In the genomic region with DNA sequence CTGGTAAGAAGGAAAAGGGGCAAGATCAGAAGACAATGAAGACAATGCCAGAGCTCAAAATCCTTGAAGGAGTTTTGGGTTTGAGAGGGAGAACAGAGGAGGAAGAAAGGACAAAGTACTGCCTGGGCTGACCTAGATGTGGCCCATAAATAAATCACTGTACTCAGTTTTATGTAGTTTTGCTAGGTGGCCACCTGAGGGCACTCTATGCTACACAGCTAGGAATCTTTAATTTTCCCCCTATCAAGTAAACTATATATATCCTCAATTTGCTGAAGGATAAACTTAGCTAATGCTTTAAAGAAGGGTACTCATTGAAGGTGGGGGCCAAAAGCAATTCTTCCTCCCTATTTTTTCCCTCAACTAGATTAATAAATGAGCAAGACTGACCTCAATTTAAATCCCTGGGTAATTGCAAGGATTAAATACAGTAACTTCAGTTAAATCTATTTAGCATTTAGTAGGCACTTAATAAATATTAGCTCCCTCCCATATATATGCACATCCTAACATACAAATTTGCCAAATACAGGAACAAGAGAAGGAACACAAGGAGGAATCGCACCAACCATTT, we compare ENCODE assay signal across 2 cellular contexts.
TF ChIP-seq lines count a peak whose summit lies in the region.

No MANE protein-coding gene starts in this region.

TF ChIP-seq in GM23338, 12 proteins besides CTCF, POLR2A, EP300 and RAD21 (continued from another document):
- TF ChIP-seq, protein P1, sequence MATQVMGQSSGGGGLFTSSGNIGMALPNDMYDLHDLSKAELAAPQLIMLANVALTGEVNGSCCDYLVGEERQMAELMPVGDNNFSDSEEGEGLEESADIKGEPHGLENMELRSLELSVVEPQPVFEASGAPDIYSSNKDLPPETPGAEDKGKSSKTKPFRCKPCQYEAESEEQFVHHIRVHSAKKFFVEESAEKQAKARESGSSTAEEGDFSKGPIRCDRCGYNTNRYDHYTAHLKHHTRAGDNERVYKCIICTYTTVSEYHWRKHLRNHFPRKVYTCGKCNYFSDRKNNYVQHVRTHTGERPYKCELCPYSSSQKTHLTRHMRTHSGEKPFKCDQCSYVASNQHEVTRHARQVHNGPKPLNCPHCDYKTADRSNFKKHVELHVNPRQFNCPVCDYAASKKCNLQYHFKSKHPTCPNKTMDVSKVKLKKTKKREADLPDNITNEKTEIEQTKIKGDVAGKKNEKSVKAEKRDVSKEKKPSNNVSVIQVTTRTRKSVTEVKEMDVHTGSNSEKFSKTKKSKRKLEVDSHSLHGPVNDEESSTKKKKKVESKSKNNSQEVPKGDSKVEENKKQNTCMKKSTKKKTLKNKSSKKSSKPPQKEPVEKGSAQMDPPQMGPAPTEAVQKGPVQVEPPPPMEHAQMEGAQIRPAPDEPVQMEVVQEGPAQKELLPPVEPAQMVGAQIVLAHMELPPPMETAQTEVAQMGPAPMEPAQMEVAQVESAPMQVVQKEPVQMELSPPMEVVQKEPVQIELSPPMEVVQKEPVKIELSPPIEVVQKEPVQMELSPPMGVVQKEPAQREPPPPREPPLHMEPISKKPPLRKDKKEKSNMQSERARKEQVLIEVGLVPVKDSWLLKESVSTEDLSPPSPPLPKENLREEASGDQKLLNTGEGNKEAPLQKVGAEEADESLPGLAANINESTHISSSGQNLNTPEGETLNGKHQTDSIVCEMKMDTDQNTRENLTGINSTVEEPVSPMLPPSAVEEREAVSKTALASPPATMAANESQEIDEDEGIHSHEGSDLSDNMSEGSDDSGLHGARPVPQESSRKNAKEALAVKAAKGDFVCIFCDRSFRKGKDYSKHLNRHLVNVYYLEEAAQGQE (IDR thresholded peaks at IDR 0.05; ENCODE audit: unreplicated experiment), result no peak
- TF ChIP-seq CREB1 (CRISPR knock-in tag; IDR thresholded peaks at IDR 0.05; ENCODE audit: low read depth), result no peak
- no peak for TF ChIP-seq ZNF331 (CRISPR knock-in tag; IDR thresholded peaks at IDR 0.05; ENCODE audit: low read depth)
- TF ChIP-seq, protein P2, sequence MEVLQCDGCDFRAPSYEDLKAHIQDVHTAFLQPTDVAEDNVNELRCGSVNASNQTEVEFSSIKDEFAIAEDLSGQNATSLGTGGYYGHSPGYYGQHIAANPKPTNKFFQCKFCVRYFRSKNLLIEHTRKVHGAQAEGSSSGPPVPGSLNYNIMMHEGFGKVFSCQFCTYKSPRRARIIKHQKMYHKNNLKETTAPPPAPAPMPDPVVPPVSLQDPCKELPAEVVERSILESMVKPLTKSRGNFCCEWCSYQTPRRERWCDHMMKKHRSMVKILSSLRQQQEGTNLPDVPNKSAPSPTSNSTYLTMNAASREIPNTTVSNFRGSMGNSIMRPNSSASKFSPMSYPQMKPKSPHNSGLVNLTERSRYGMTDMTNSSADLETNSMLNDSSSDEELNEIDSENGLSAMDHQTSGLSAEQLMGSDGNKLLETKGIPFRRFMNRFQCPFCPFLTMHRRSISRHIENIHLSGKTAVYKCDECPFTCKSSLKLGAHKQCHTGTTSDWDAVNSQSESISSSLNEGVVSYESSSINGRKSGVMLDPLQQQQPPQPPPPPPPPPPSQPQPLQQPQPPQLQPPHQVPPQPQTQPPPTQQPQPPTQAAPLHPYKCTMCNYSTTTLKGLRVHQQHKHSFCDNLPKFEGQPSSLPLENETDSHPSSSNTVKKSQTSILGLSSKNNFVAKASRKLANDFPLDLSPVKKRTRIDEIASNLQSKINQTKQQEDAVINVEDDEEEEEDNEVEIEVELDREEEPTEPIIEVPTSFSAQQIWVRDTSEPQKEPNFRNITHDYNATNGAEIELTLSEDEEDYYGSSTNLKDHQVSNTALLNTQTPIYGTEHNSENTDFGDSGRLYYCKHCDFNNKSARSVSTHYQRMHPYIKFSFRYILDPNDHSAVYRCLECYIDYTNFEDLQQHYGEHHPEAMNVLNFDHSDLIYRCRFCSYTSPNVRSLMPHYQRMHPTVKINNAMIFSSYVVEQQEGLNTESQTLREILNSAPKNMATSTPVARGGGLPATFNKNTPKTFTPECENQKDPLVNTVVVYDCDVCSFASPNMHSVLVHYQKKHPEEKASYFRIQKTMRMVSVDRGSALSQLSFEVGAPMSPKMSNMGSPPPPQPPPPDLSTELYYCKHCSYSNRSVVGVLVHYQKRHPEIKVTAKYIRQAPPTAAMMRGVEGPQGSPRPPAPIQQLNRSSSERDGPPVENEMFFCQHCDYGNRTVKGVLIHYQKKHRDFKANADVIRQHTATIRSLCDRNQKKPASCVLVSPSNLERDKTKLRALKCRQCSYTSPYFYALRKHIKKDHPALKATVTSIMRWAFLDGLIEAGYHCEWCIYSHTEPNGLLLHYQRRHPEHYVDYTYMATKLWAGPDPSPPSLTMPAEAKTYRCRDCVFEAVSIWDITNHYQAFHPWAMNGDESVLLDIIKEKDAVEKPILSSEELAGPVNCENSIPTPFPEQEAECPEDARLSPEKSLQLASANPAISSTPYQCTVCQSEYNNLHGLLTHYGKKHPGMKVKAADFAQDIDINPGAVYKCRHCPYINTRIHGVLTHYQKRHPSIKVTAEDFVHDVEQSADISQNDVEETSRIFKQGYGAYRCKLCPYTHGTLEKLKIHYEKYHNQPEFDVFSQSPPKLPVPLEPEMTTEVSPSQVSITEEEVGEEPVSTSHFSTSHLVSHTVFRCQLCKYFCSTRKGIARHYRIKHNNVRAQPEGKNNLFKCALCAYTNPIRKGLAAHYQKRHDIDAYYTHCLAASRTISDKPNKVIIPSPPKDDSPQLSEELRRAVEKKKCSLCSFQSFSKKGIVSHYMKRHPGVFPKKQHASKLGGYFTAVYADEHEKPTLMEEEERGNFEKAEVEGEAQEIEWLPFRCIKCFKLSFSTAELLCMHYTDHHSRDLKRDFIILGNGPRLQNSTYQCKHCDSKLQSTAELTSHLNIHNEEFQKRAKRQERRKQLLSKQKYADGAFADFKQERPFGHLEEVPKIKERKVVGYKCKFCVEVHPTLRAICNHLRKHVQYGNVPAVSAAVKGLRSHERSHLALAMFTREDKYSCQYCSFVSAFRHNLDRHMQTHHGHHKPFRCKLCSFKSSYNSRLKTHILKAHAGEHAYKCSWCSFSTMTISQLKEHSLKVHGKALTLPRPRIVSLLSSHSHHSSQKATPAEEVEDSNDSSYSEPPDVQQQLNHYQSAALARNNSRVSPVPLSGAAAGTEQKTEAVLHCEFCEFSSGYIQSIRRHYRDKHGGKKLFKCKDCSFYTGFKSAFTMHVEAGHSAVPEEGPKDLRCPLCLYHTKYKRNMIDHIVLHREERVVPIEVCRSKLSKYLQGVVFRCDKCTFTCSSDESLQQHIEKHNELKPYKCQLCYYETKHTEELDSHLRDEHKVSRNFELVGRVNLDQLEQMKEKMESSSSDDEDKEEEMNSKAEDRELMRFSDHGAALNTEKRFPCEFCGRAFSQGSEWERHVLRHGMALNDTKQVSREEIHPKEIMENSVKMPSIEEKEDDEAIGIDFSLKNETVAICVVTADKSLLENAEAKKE (CRISPR knock-in tag; IDR thresholded peaks at IDR 0.05), result no peak
- TF ChIP-seq, protein P3, sequence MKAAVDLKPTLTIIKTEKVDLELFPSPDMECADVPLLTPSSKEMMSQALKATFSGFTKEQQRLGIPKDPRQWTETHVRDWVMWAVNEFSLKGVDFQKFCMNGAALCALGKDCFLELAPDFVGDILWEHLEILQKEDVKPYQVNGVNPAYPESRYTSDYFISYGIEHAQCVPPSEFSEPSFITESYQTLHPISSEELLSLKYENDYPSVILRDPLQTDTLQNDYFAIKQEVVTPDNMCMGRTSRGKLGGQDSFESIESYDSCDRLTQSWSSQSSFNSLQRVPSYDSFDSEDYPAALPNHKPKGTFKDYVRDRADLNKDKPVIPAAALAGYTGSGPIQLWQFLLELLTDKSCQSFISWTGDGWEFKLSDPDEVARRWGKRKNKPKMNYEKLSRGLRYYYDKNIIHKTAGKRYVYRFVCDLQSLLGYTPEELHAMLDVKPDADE (IDR thresholded peaks at IDR 0.05), result no peak

TF ChIP-seq in SK-N-SH treated with all-trans-retinoic acid at 6 μM for 48 hours, 23 proteins besides CTCF, POLR2A, EP300 and RAD21 (continued from another document):
- TF ChIP-seq, protein P4, sequence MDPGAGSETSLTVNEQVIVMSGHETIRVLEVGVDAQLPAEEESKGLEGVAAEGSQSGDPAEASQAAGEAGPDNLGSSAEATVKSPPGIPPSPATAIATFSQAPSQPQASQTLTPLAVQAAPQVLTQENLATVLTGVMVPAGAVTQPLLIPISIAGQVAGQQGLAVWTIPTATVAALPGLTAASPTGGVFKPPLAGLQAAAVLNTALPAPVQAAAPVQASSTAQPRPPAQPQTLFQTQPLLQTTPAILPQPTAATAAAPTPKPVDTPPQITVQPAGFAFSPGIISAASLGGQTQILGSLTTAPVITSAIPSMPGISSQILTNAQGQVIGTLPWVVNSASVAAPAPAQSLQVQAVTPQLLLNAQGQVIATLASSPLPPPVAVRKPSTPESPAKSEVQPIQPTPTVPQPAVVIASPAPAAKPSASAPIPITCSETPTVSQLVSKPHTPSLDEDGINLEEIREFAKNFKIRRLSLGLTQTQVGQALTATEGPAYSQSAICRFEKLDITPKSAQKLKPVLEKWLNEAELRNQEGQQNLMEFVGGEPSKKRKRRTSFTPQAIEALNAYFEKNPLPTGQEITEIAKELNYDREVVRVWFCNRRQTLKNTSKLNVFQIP (CRISPR knock-in tag; IDR thresholded peaks at IDR 0.05; ENCODE audit: borderline replicate concordance, low read depth), result no peak
- TF ChIP-seq, protein P5, sequence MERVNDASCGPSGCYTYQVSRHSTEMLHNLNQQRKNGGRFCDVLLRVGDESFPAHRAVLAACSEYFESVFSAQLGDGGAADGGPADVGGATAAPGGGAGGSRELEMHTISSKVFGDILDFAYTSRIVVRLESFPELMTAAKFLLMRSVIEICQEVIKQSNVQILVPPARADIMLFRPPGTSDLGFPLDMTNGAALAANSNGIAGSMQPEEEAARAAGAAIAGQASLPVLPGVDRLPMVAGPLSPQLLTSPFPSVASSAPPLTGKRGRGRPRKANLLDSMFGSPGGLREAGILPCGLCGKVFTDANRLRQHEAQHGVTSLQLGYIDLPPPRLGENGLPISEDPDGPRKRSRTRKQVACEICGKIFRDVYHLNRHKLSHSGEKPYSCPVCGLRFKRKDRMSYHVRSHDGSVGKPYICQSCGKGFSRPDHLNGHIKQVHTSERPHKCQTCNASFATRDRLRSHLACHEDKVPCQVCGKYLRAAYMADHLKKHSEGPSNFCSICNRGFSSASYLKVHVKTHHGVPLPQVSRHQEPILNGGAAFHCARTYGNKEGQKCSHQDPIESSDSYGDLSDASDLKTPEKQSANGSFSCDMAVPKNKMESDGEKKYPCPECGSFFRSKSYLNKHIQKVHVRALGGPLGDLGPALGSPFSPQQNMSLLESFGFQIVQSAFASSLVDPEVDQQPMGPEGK (CRISPR knock-in tag; IDR thresholded peaks at IDR 0.05; ENCODE audit: borderline replicate concordance), result no peak
- TF ChIP-seq CSDC2 (CRISPR knock-in tag; IDR thresholded peaks at IDR 0.05), result no peak
- TF ChIP-seq OSR1 (CRISPR knock-in tag; IDR thresholded peaks at IDR 0.05), result no peak
